Comparison of ENCODE assay signal across 1 cellular context in genomic region chr19:49148784-49149651, GRCh38.
TF ChIP-seq lines count a peak whose summit lies in the region.

No MANE protein-coding gene starts in this region.

TF ChIP-seq in HepG2, 621 proteins besides CTCF, POLR2A, EP300 and RAD21 (continued from another document and continues in another):
- TF ChIP-seq TFE3 (CRISPR knock-in tag; IDR thresholded peaks at IDR 0.05): no peak
- TF ChIP-seq SP5 (CRISPR knock-in tag; IDR thresholded peaks at IDR 0.05; ENCODE audit: borderline replicate concordance, low read depth): peak; percentile 28; the same call in 1 of the 2 replicates
- no peak for TF ChIP-seq ZC3H4 (CRISPR knock-in tag; IDR thresholded peaks at IDR 0.05; ENCODE audit: borderline replicate concordance)
- no peak for TF ChIP-seq ZNF644 (CRISPR knock-in tag; IDR thresholded peaks at IDR 0.05; ENCODE audit: low read depth)
- TF ChIP-seq ZBTB46 (CRISPR knock-in tag; IDR thresholded peaks at IDR 0.05; ENCODE audit: borderline replicate concordance): no peak
- TF ChIP-seq ZNF574 (CRISPR knock-in tag; IDR thresholded peaks at IDR 0.05): no peak
- TF ChIP-seq ZFP36 (IDR thresholded peaks at IDR 0.05; ENCODE audit: borderline replicate concordance, low read depth, low read length, partially characterized antibody): no peak
- TF ChIP-seq YEATS4 (CRISPR knock-in tag; IDR thresholded peaks at IDR 0.05; ENCODE audit: borderline replicate concordance): no peak
- TF ChIP-seq RAD51 (IDR thresholded peaks at IDR 0.05; ENCODE audit: borderline replicate concordance): no peak
- TF ChIP-seq DRAP1 (CRISPR knock-in tag; IDR thresholded peaks at IDR 0.05): peak; percentile 97
- TF ChIP-seq HIC2 (CRISPR knock-in tag; IDR thresholded peaks at IDR 0.05; ENCODE audit: low read depth): no peak
- no peak for TF ChIP-seq GPN1 (CRISPR knock-in tag; IDR thresholded peaks at IDR 0.05; ENCODE audit: borderline replicate concordance)
- TF ChIP-seq TBL1XR1 (IDR thresholded peaks at IDR 0.05; ENCODE audit: borderline replicate concordance, low read length, partially characterized antibody): no peak
- TF ChIP-seq TCF12 (IDR thresholded peaks at IDR 0.05): no peak
- peak; percentile 55; the same call in 1 of the 2 replicates for TF ChIP-seq TCF12 (CRISPR knock-in tag; IDR thresholded peaks at IDR 0.05)
- TF ChIP-seq ARNTL (CRISPR knock-in tag; IDR thresholded peaks at IDR 0.05): 0 out of 2 replicates have a peak, but pooled peaks have one; percentile 32
- no peak for TF ChIP-seq ZNF274 (CRISPR knock-in tag; IDR thresholded peaks at IDR 0.05)
- 0 out of 2 replicates have a peak, but pooled peaks have one; percentile 1 for TF ChIP-seq ZNF501 (CRISPR knock-in tag; IDR thresholded peaks at IDR 0.05)
- 0 out of 2 replicates have a peak, but pooled peaks have one; percentile 34 for TF ChIP-seq ARNT2 (CRISPR knock-in tag; IDR thresholded peaks at IDR 0.05; ENCODE audit: low read depth)
- peak; percentile 55; the same call in 1 of the 2 replicates for TF ChIP-seq ZNF280B (CRISPR knock-in tag; IDR thresholded peaks at IDR 0.05; ENCODE audit: borderline replicate concordance)
- no peak for TF ChIP-seq CSRNP2 (CRISPR knock-in tag; conservative IDR thresholded peaks at IDR 0.05; ENCODE audit: low read depth)
- no peak for TF ChIP-seq GMEB2 (CRISPR knock-in tag; IDR thresholded peaks at IDR 0.05; ENCODE audit: low read depth)
- peak; percentile 48 to 90 for TF ChIP-seq REST (IDR thresholded peaks at IDR 0.05; ENCODE audit: borderline replicate concordance in 1 of 2, low read depth in 1 of 2, low read length in 2 of 2)
- TF ChIP-seq RORA (CRISPR knock-in tag; IDR thresholded peaks at IDR 0.05): no peak
- TF ChIP-seq POGK (CRISPR knock-in tag; conservative IDR thresholded peaks at IDR 0.05): no peak
- no peak for TF ChIP-seq TIGD3 (CRISPR knock-in tag; IDR thresholded peaks at IDR 0.05; ENCODE audit: borderline replicate concordance)
- TF ChIP-seq NR2F2 (IDR thresholded peaks at IDR 0.05; ENCODE audit: borderline replicate concordance, low read depth): no peak
- TF ChIP-seq REPIN1 (CRISPR knock-in tag; IDR thresholded peaks at IDR 0.05; ENCODE audit: borderline replicate concordance, low read depth): peak; percentile 38; the same call in 1 of the 2 replicates
- TF ChIP-seq LCORL (IDR thresholded peaks at IDR 0.05): no peak
- TF ChIP-seq LCORL (CRISPR knock-in tag; IDR thresholded peaks at IDR 0.05): no peak
- no peak for TF ChIP-seq CCAR2 (optimal IDR thresholded peaks at IDR 0.05; ENCODE audit: low read depth, low read length)
- TF ChIP-seq PCBP1 (IDR thresholded peaks at IDR 0.05; ENCODE audit: borderline replicate concordance, low read depth, low read length): 0 out of 2 replicates have a peak, but pooled peaks have one; percentile 27
- TF ChIP-seq NPAS2 (CRISPR knock-in tag; IDR thresholded peaks at IDR 0.05; ENCODE audit: borderline replicate concordance): 0 out of 2 replicates have a peak, but pooled peaks have one; percentile 53
- peak; percentile 45; the same call in 1 of the 2 replicates for TF ChIP-seq MAX (IDR thresholded peaks at IDR 0.05)
- no peak for TF ChIP-seq NFIC (IDR thresholded peaks at IDR 0.05; ENCODE audit: low read length)
